18 cellular contexts compared by ENCODE assay signal in the genomic region with DNA sequence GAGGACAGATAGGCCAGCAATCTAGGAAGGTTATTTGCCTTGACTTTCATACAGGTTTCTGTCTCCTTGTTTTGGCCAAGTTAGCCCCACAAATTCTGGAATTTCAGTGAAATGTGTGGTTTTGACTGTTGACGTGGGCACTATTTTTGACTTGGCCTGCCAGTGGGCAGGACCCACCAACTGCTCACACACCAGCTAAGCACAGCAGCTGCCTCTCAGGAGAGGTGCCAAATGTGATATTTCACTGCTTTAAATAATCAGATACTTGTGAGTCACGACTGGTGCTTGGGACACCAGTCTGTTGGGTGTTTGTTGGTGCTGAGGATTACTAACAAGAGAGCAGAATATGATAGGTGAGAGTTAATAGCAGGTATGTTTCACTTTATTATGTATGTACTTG.
DNase-seq lines count a peak whose midpoint lies in the region; ATAC-seq and TF ChIP-seq lines count a peak whose summit lies in the region.
"Had no signal": no experiment of that assay in that cellular context is flagged by ENCODE, and none has a peak within 500 bp of the region (broad histone marks: within the 10 kb centered on the region; RNA-seq: fewer than 3 reads in every experiment).

No MANE protein-coding gene starts in this region.

- H3K79me2 ChIP-seq in OCI-LY1 (ENCODE audit: insufficient read depth, low read length), result no peaks in the 10 kb centered on the region; the same call in 1 of the 2 replicates

- H3K27me3 ChIP-seq in OCI-LY1 (ENCODE audit: insufficient read depth, low read length), result no peaks in the 10 kb centered on the region
- H3K27me3 ChIP-seq in psoas muscle (ENCODE audit: insufficient read depth in 3 of 3, low read length in 2 of 3), result no peaks in the 10 kb centered on the region

- no peak overlapping the region for H3K4me3 ChIP-seq in OCI-LY1 (ENCODE audit: low read depth, low read length, poor library complexity, severe bottlenecking)
- H3K4me3 ChIP-seq in astrocyte of the spinal cord (ENCODE audit: low read depth, low read length), result no peak overlapping the region
- H3K4me3 ChIP-seq in psoas muscle, result no peak overlapping the region
- H3K4me3 ChIP-seq: HAP-1, K562 had no signal

- ATAC-seq in HG02588 (IDR thresholded peaks at IDR 0.05; ENCODE audit: unreplicated experiment), result no peak
- no peak for ATAC-seq in psoas muscle
- ATAC-seq in HG03045 (IDR thresholded peaks at IDR 0.05; ENCODE audit: unreplicated experiment), result no peak
- ATAC-seq: K562 had no signal

- in situ Hi-C loops in astrocyte of the spinal cord (cut with HindIII; ENCODE audit: low sequenced_read_pairs), result no loop called here

- peak; percentile 36 for DNase-seq in H4 (ENCODE audit: low spot score)
- peak; percentile 8 for DNase-seq in astrocyte of the spinal cord (ENCODE audit: low read depth, low spot score)
- DNase-seq in myocyte (ENCODE audit: low read depth), result peak; percentile 95
- no peak for DNase-seq in psoas muscle
- no peak for DNase-seq in AML-193 (lab: John Stamatoyannopoulos, UW)
- DNase-seq: CD4-positive, CD25-positive, alpha-beta regulatory T cell; DMS79; NCI-H1105 treated with DMSO at 0.1 percent for 48 hours; NCI-H2029 treated with DMSO at 0.1 percent for 48 hours; NCI-H226; NCI-H82; Right ventricle myocardium superior; SW 1271 had no signal

- H3K9me2 ChIP-seq in OCI-LY1 (ENCODE audit: low read depth, low read length), result no peaks in the 10 kb centered on the region; the same call in 1 of the 2 replicates

- TF ChIP-seq CTCF in OCI-LY1 (IDR thresholded peaks at IDR 0.05; ENCODE audit: low read length) (no peak), astrocyte of the spinal cord (IDR thresholded peaks at IDR 0.05; ENCODE audit: low read depth, low read length) (no peak), psoas muscle (IDR thresholded peaks at IDR 0.05) (no peak)

- peaks cover 19% of the 10 kb centered on the region for H3K4me1 ChIP-seq in OCI-LY1 (ENCODE audit: insufficient read depth, low read length, severe bottlenecking)
- no peaks in the 10 kb centered on the region for H3K4me1 ChIP-seq in psoas muscle
- H3K4me1 ChIP-seq: HAP-1 had no signal

- intact Hi-C loops in psoas muscle (cut with DNase I), result no loop called here

- H4K20me1 ChIP-seq in OCI-LY1 (ENCODE audit: insufficient read depth, low read length), result no peaks in the 10 kb centered on the region

- no peak overlapping the region for H3K4me2 ChIP-seq in OCI-LY1 (ENCODE audit: low read length)

- no peak overlapping the region for H3K9ac ChIP-seq in OCI-LY1 (ENCODE audit: low read length)

- no peaks in the 10 kb centered on the region for H3F3A ChIP-seq in OCI-LY1 (ENCODE audit: insufficient read depth, low read length)

- WGBS in psoas muscle, 3 donors, result 26 to 33% (median 32%) methylated on average over 2 of the region's 2 CpGs

- H3K27ac ChIP-seq in OCI-LY1 (ENCODE audit: low read depth, low read length, poor library complexity, severe bottlenecking) (no peak overlapping the region), psoas muscle (no peak overlapping the region)

- H3K9me3 ChIP-seq in OCI-LY1 (ENCODE audit: low read length), result no peaks in the 10 kb centered on the region
- H3K9me3 ChIP-seq in psoas muscle, result no peaks in the 10 kb centered on the region
- H3K9me3 ChIP-seq: HAP-1 had no signal

- H3K36me3 ChIP-seq in OCI-LY1 (ENCODE audit: insufficient read depth, low read length) (no peaks in the 10 kb centered on the region), psoas muscle (ENCODE audit: insufficient read depth in 1 of 2, low read depth in 1 of 2) (no peaks in the 10 kb centered on the region)
- H3K36me3 ChIP-seq: HAP-1 had no signal

- peak overlapping the region; percentile 49; the same call in 1 of the 2 replicates for H2AFZ ChIP-seq in OCI-LY1 (ENCODE audit: low read length)

Comparison
In these comparisons a context has a peak if more than half of its experiments do, and no peak if none do; other contexts are left out.
1. DNase-seq: peak in H4 (single experiment), astrocyte of the spinal cord (single experiment) and myocyte (single experiment); none in psoas muscle (0 of 2) and AML-193 (0 of 2).